Comparison of ENCODE assay signal across 8 cellular contexts in genomic region chr1:112704908-112705627, GRCh38. TPM values are rescaled to one million over a fixed set of nuclear protein-coding genes. Genes with fewer than 3 reads are reported as not detected.
DNase-seq lines count a peak whose midpoint lies in the region; ATAC-seq and TF ChIP-seq lines count a peak whose summit lies in the region.

No MANE protein-coding gene starts in this region.

- CTCF ChIA-PET in CD8-positive, alpha-beta T cell (lab: Charles Lee) = interaction anchor here (0.6 to 7.7 kb wide), 5 partner anchors 11 to 367 kb away, joined by 3 to 61 read pairs (median 10); partner anchors contain the start of genes LRIG2 and PPM1J
- CTCF ChIA-PET in activated CD8-positive, alpha-beta T cell treated with anti-CD3 and anti-CD28 coated beads, Interleukin-2, amount 10 ng/mL, durations not matched to agents 7 days and 5 days (lab: Charles Lee) = interaction anchor here (1.0 to 6.9 kb wide), 7 partner anchors 12 to 368 kb away, joined by 4 to 56 read pairs (median 12); partner anchors contain the start of genes LRIG2, MOV10 and PPM1J

- peaks cover 55% of the 10 kb centered on the region for H3K4me1 Mint-ChIP-seq in CD8-positive, alpha-beta T cell (ENCODE audit: low read depth)
- peaks cover 65% of the 10 kb centered on the region for H3K4me1 Mint-ChIP-seq in activated CD8-positive, alpha-beta T cell treated with anti-CD3 and anti-CD28 coated beads, Interleukin-2, amount 10 ng/mL, durations not matched to agents 7 days and 5 days (ENCODE audit: low read depth)

- 1 to 4% methylated on average over 13 of the region's 13 CpGs for WGBS in esophagus, 2 donors

- no peak overlapping the region for H3K4me3 ChIP-seq in CD8-positive, alpha-beta T cell (ENCODE audit: low read depth, low read length)
- peak overlapping the region; percentile 79 to 82 for H3K4me3 ChIP-seq in esophagus (ENCODE audit: low read depth in 1 of 2, low read length in 2 of 2)

- H3K27me3 Mint-ChIP-seq in CD8-positive, alpha-beta T cell (ENCODE audit: low read depth) = no peaks in the 10 kb centered on the region
- peaks cover 18% of the 10 kb centered on the region for H3K27me3 Mint-ChIP-seq in activated CD8-positive, alpha-beta T cell treated with anti-CD3 and anti-CD28 coated beads, Interleukin-2, amount 10 ng/mL, durations not matched to agents 7 days and 5 days (ENCODE audit: low read depth)

- DNase-seq in CD8-positive, alpha-beta T cell = peak in 4 of 7 experiments; percentile 34 to 63 (median 51)
- peak; percentile 84 for DNase-seq in NCI-H2227 (lab: John Stamatoyannopoulos, UW; ENCODE audit: unreplicated experiment)
- DNase-seq in activated CD8-positive, alpha-beta T cell treated with anti-CD3 and anti-CD28 coated beads, Interleukin-2, amount 10 ng/mL, durations not matched to agents 7 days and 5 days = peak; percentile 86
- DNase-seq in mucosa of gallbladder (ENCODE audit: low spot score) = peak; percentile 84
- peak; percentile 93 for DNase-seq in ureter (ENCODE audit: low spot score)

- TF ChIP-seq CTCF in CD8-positive, alpha-beta T cell (IDR thresholded peaks at IDR 0.05) = no peak

- no peaks in the 10 kb centered on the region for H3K9me3 Mint-ChIP-seq in CD8-positive, alpha-beta T cell
- no peaks in the 10 kb centered on the region for H3K9me3 Mint-ChIP-seq in activated CD8-positive, alpha-beta T cell treated with anti-CD3 and anti-CD28 coated beads, Interleukin-2, amount 10 ng/mL, durations not matched to agents 7 days and 5 days (ENCODE audit: insufficient read depth)

- H3K36me3 ChIP-seq in CD8-positive, alpha-beta T cell (ENCODE audit: insufficient read depth, low read length) = no peaks in the 10 kb centered on the region
- peaks cover 0 to 10% of the 10 kb centered on the region in 2 donors for H3K36me3 ChIP-seq in esophagus (ENCODE audit: control insufficient read depth in 2 of 2, insufficient read depth in 2 of 2, low read length in 1 of 2)

- H3K27me3 ChIP-seq in CD8-positive, alpha-beta T cell (ENCODE audit: insufficient read depth, low read length) = no peaks in the 10 kb centered on the region
- H3K27me3 ChIP-seq in esophagus (ENCODE audit: control insufficient read depth in 1 of 2, insufficient read depth in 2 of 2, low read length in 2 of 2) = no peaks in the 10 kb centered on the region

- H3K9me3 ChIP-seq in CD8-positive, alpha-beta T cell (ENCODE audit: low read length) = no peaks in the 10 kb centered on the region
- H3K9me3 ChIP-seq in esophagus (ENCODE audit: control insufficient read depth in 2 of 2, insufficient read depth in 1 of 2, low read depth in 1 of 2, low read length in 1 of 2) = no peaks in the 10 kb centered on the region

- intact Hi-C loops in CD8-positive, alpha-beta T cell (cut with DNase I, micrococcal nuclease) = loop anchor here in 1 of 2 experiments (1.0 kb wide), 1 partner anchor 315 kb away; no protein-coding TSS in a partner anchor

- H3K36me3 Mint-ChIP-seq in CD8-positive, alpha-beta T cell = peaks cover 4% of the 10 kb centered on the region
- H3K36me3 Mint-ChIP-seq in activated CD8-positive, alpha-beta T cell treated with anti-CD3 and anti-CD28 coated beads, Interleukin-2, amount 10 ng/mL, durations not matched to agents 7 days and 5 days (ENCODE audit: low read depth) = peaks cover 31% of the 10 kb centered on the region

- H3K27ac Mint-ChIP-seq in CD8-positive, alpha-beta T cell = peak overlapping the region; percentile 71
- H3K27ac Mint-ChIP-seq in activated CD8-positive, alpha-beta T cell treated with anti-CD3 and anti-CD28 coated beads, Interleukin-2, amount 10 ng/mL, durations not matched to agents 7 days and 5 days = peak overlapping the region; percentile 92

- peaks cover 48% of the 10 kb centered on the region for H3K4me1 ChIP-seq in CD8-positive, alpha-beta T cell (ENCODE audit: insufficient read depth, low read length)
- H3K4me1 ChIP-seq in esophagus (ENCODE audit: control insufficient read depth in 2 of 2, insufficient read depth in 2 of 2, low read length in 1 of 2) = peaks cover 14 to 32% of the 10 kb centered on the region in 2 donors

- peak overlapping the region; percentile 68 for H3K4me3 Mint-ChIP-seq in CD8-positive, alpha-beta T cell
- H3K4me3 Mint-ChIP-seq in activated CD8-positive, alpha-beta T cell treated with anti-CD3 and anti-CD28 coated beads, Interleukin-2, amount 10 ng/mL, durations not matched to agents 7 days and 5 days = peak overlapping the region; percentile 79

- peak; percentile 61 for ATAC-seq in CD8-positive, alpha-beta T cell
- ATAC-seq in GM18870 (IDR thresholded peaks at IDR 0.05; ENCODE audit: unreplicated experiment) = peak; percentile 46
- ATAC-seq in HG03064 (IDR thresholded peaks at IDR 0.05; ENCODE audit: low read depth, unreplicated experiment) = peak; percentile 47
- ATAC-seq in activated CD8-positive, alpha-beta T cell treated with anti-CD3 and anti-CD28 coated beads, Interleukin-2, amount 10 ng/mL, durations not matched to agents 7 days and 5 days = peak; percentile 72

- H3K27ac ChIP-seq in CD8-positive, alpha-beta T cell (ENCODE audit: low read depth, low read length) = no peak overlapping the region
- peak overlapping the region; percentile 84 to 91 for H3K27ac ChIP-seq in esophagus (ENCODE audit: low read depth in 2 of 2, low read length in 1 of 2)

- POLR2A ChIA-PET in CD8-positive, alpha-beta T cell (lab: Charles Lee) = interaction anchor here (1.1 to 2.7 kb wide), 5 partner anchors 10 to 196 kb away, joined by 3 to 19 read pairs (median 13); partner anchors contain the start of genes CAPZA1, MOV10, PPM1J and ST7L
- POLR2A ChIA-PET in activated CD8-positive, alpha-beta T cell treated with anti-CD3 and anti-CD28 coated beads, Interleukin-2, amount 10 ng/mL, durations not matched to agents 7 days and 5 days (lab: Charles Lee) = interaction anchor here (0.5 to 3.5 kb wide), 6 partner anchors 10 to 98 kb away, joined by 3 to 36 read pairs (median 6); partner anchors contain the start of genes CAPZA1, MOV10, PPM1J and ST7L

RNA-seq across cellular contexts. Expression of gene RHOC, which starts 1.9 kb away (rescaled TPM):
- 1 to 10 TPM; 7.9 TPM for total RNA-seq in CD8-positive, alpha-beta T cell
- total RNA-seq in activated CD8-positive, alpha-beta T cell treated with anti-CD3 and anti-CD28 coated beads, Interleukin-2, amount 10 ng/mL, durations not matched to agents 7 days and 5 days = 10 to 100 TPM; 85.6 to 93.8 TPM
- 10 to 100 TPM; 53.0 to 89.5 TPM for polyA plus RNA-seq in esophagus
- total RNA-seq in mucosa of gallbladder (300 TPM), ureter (187 TPM)

RNA-seq across cellular contexts. Expression of gene PPM1J, which starts 10.1 kb away (rescaled TPM):
- total RNA-seq in CD8-positive, alpha-beta T cell = under 1 TPM; 0.57 to 0.69 TPM
- not detected for total RNA-seq in activated CD8-positive, alpha-beta T cell treated with anti-CD3 and anti-CD28 coated beads, Interleukin-2, amount 10 ng/mL, durations not matched to agents 7 days and 5 days
- polyA plus RNA-seq in esophagus = 1 to 10 TPM; 2.8 to 3.5 TPM
- total RNA-seq in mucosa of gallbladder (1.1 TPM), ureter (0.94 TPM)

RNA-seq across cellular contexts. Expression of gene MOV10, which starts 30.6 kb away (rescaled TPM):
- total RNA-seq in CD8-positive, alpha-beta T cell = 10 to 100 TPM; 92.4 to 94.7 TPM
- total RNA-seq in activated CD8-positive, alpha-beta T cell treated with anti-CD3 and anti-CD28 coated beads, Interleukin-2, amount 10 ng/mL, durations not matched to agents 7 days and 5 days = 100 to 1,000 TPM; 120 TPM
- 10 to 100 TPM; 43.2 to 67.6 TPM for polyA plus RNA-seq in esophagus
- total RNA-seq in mucosa of gallbladder (85.7 TPM), ureter (92.3 TPM)

Comparison
In these comparisons a context has a peak if more than half of its experiments do, and no peak if none do; other contexts are left out.
1. RNA of gene RHOC, which starts 1.9 kb away (total RNA-seq): 300 TPM in mucosa of gallbladder (single experiment), 187 TPM in ureter (single experiment) and 85.6 to 93.8 TPM in activated CD8-positive, alpha-beta T cell treated with anti-CD3 and anti-CD28 coated beads, Interleukin-2, amount 10 ng/mL, durations not matched to agents 7 days and 5 days; 7.9 TPM in CD8-positive, alpha-beta T cell; every median in the first group is over 4 times any median in the second.
2. Peak in every context shown above with its lines, with median percentiles within 50 percentile points of each other: ATAC-seq and DNase-seq.